11 cellular contexts compared by ENCODE assay signal in genomic region chr3:65548848-65549625, GRCh38.
DNase-seq lines count a peak whose midpoint lies in the region; ATAC-seq and TF ChIP-seq lines count a peak whose summit lies in the region.
"Had no signal": no experiment of that assay in that cellular context is flagged by ENCODE, and none has a peak within 500 bp of the region (broad histone marks: within the 10 kb centered on the region; RNA-seq: fewer than 3 reads in every experiment).

No MANE protein-coding gene starts in this region.

- H3K36me3 Mint-ChIP-seq in activated CD4-positive, alpha-beta T cell treated with anti-CD3 and anti-CD28 coated beads for 36 hours (ENCODE audit: low read depth): no peaks in the 10 kb centered on the region
- H3K36me3 Mint-ChIP-seq: stimulated activated memory B cell treated with anti-CD40 and anti-IgM and Interleukin-4, amounts not matched to agents 10 μg/mL and 1 μg/mL and 100 μg/mL, for 72 hours had no signal

- no peak overlapping the region for H3K27ac Mint-ChIP-seq in activated CD4-positive, alpha-beta T cell treated with anti-CD3 and anti-CD28 coated beads for 36 hours
- H3K27ac Mint-ChIP-seq in stimulated activated naive CD8-positive, alpha-beta T cell treated with anti-CD3 and anti-CD28 coated beads, Interleukin-15, amount 100 ng/mL, for 72 hours: no peak overlapping the region
- H3K27ac Mint-ChIP-seq: stimulated activated memory B cell treated with anti-CD40 and anti-IgM and Interleukin-4, amounts not matched to agents 10 μg/mL and 1 μg/mL and 100 μg/mL, for 72 hours had no signal

- intact Hi-C loops in left lung (cut with DNase I): no loop called here
- intact Hi-C loops in activated CD4-positive, alpha-beta T cell treated with anti-CD3 and anti-CD28 coated beads for 36 hours (cut with DNase I, micrococcal nuclease): no loop called here

- no peaks in the 10 kb centered on the region for H3K36me3 ChIP-seq in duodenal mucosa (ENCODE audit: control insufficient read depth in 1 of 2, insufficient read depth in 2 of 2, low read length in 2 of 2)
- no peaks in the 10 kb centered on the region for H3K36me3 ChIP-seq in left lung
- H3K36me3 ChIP-seq in subcutaneous abdominal adipose tissue (ENCODE audit: control insufficient read depth in 5 of 5, insufficient read depth in 5 of 5, low read length in 5 of 5): no peaks in the 10 kb centered on the region

- no peak for DNase-seq in HFF-Myc (ENCODE audit: extremely low read depth, low read depth)
- DNase-seq in left lung: peak in 1 of 2 donors; percentile 70
- no peak for DNase-seq in activated CD4-positive, alpha-beta T cell treated with anti-CD3 and anti-CD28 coated beads for 36 hours
- no peak for DNase-seq in stimulated activated naive CD8-positive, alpha-beta T cell treated with anti-CD3 and anti-CD28 coated beads, Interleukin-15, amount 100 ng/mL, for 72 hours
- DNase-seq: activated CD4-positive, alpha-beta T cell treated with anti-CD3 and anti-CD28 coated beads, Interleukin-2, amount 50 U/mL, for 48 hours; KBM-7 had no signal

- H3K27me3 ChIP-seq in duodenal mucosa (ENCODE audit: control insufficient read depth in 1 of 2, insufficient read depth in 2 of 2, low read length in 2 of 2) (no peaks in the 10 kb centered on the region), left lung (peaks cover 0 to 23% of the 10 kb centered on the region in 2 donors), subcutaneous abdominal adipose tissue (ENCODE audit: control insufficient read depth in 5 of 5, insufficient read depth in 4 of 5, low read length in 5 of 5) (peaks cover 0 to 3% (median 0%) of the 10 kb centered on the region in 5 donors)

- peak overlapping the region; percentile 49 for H3K4me3 ChIP-seq in HFF-Myc (replicated peaks; ENCODE audit: low read depth, low read length)
- H3K4me3 ChIP-seq in duodenal mucosa (ENCODE audit: low read depth in 1 of 2, low read length in 2 of 2): peak overlapping the region; percentile 34 to 63
- H3K4me3 ChIP-seq in left lung: peak overlapping the region; percentile 35 to 44
- H3K4me3 ChIP-seq in subcutaneous abdominal adipose tissue (ENCODE audit: low read depth in 1 of 5, low read length in 5 of 5): peak overlapping the region in 4 of 5 donors; percentile 23 to 63 (median 58)

- H3K27ac ChIP-seq in duodenal mucosa (ENCODE audit: low read depth, low read length) (no peak overlapping the region), left lung (no peak overlapping the region), subcutaneous abdominal adipose tissue (ENCODE audit: low read depth, low read length) (no peak overlapping the region)

- no peaks in the 10 kb centered on the region for H3K4me1 Mint-ChIP-seq in activated CD4-positive, alpha-beta T cell treated with anti-CD3 and anti-CD28 coated beads for 36 hours
- no peaks in the 10 kb centered on the region for H3K4me1 Mint-ChIP-seq in stimulated activated naive CD8-positive, alpha-beta T cell treated with anti-CD3 and anti-CD28 coated beads, Interleukin-15, amount 100 ng/mL, for 72 hours
- H3K4me1 Mint-ChIP-seq: stimulated activated memory B cell treated with anti-CD40 and anti-IgM and Interleukin-4, amounts not matched to agents 10 μg/mL and 1 μg/mL and 100 μg/mL, for 72 hours had no signal

- H3K9ac ChIP-seq in duodenal mucosa (ENCODE audit: low read depth in 1 of 2, low read length in 2 of 2): no peak overlapping the region
- peak overlapping the region in 1 of 5 donors; percentile 22 for H3K9ac ChIP-seq in subcutaneous abdominal adipose tissue (ENCODE audit: low read length in 5 of 5)

- CTCF ChIA-PET in activated CD4-positive, alpha-beta T cell treated with anti-CD3 and anti-CD28 coated beads for 36 hours (lab: Charles Lee): no interaction called here

- H3K4me3 Mint-ChIP-seq in activated CD4-positive, alpha-beta T cell treated with anti-CD3 and anti-CD28 coated beads for 36 hours: no peak overlapping the region
- H3K4me3 Mint-ChIP-seq in stimulated activated naive CD8-positive, alpha-beta T cell treated with anti-CD3 and anti-CD28 coated beads, Interleukin-15, amount 100 ng/mL, for 72 hours: no peak overlapping the region
- H3K4me3 Mint-ChIP-seq: stimulated activated memory B cell treated with anti-CD40 and anti-IgM and Interleukin-4, amounts not matched to agents 10 μg/mL and 1 μg/mL and 100 μg/mL, for 72 hours had no signal

- TF ChIP-seq CTCF in HFF-Myc (IDR thresholded peaks at IDR 0.05; ENCODE audit: low read depth, low read length, missing control alignments): no peak
- no peak for TF ChIP-seq CTCF in left lung (IDR thresholded peaks at IDR 0.05)

- peaks cover 3% of the 10 kb centered on the region for H3K9me3 Mint-ChIP-seq in activated CD4-positive, alpha-beta T cell treated with anti-CD3 and anti-CD28 coated beads for 36 hours (ENCODE audit: low read depth)
- H3K9me3 Mint-ChIP-seq in stimulated activated naive CD8-positive, alpha-beta T cell treated with anti-CD3 and anti-CD28 coated beads, Interleukin-15, amount 100 ng/mL, for 72 hours: peaks cover 0 to 6% of the 10 kb centered on the region in 2 donors

- POLR2A ChIA-PET in activated CD4-positive, alpha-beta T cell treated with anti-CD3 and anti-CD28 coated beads for 36 hours (lab: Charles Lee): no interaction called here

- no peaks in the 10 kb centered on the region for H3K4me1 ChIP-seq in duodenal mucosa (ENCODE audit: control insufficient read depth in 1 of 2, insufficient read depth in 2 of 2, low read length in 2 of 2)
- H3K4me1 ChIP-seq in left lung: no peaks in the 10 kb centered on the region
- peaks cover 0 to 23% (median 18%) of the 10 kb centered on the region in 5 donors for H3K4me1 ChIP-seq in subcutaneous abdominal adipose tissue (ENCODE audit: control insufficient read depth in 5 of 5, insufficient read depth in 5 of 5, low read length in 5 of 5)

- peak; percentile 64 for ATAC-seq in left lung
- ATAC-seq in GM18519 (IDR thresholded peaks at IDR 0.05; ENCODE audit: low FRiP score, unreplicated experiment): no peak
- ATAC-seq in HG03378 (IDR thresholded peaks at IDR 0.05; ENCODE audit: unreplicated experiment): no peak
- no peak for ATAC-seq in activated CD4-positive, alpha-beta T cell treated with anti-CD3 and anti-CD28 coated beads for 36 hours
- no peak for ATAC-seq in stimulated activated naive CD8-positive, alpha-beta T cell treated with anti-CD3 and anti-CD28 coated beads, Interleukin-15, amount 100 ng/mL, for 72 hours
- ATAC-seq: stimulated activated memory B cell treated with anti-CD40 and anti-IgM and Interleukin-4, amounts not matched to agents 10 μg/mL and 1 μg/mL and 100 μg/mL, for 72 hours had no signal

- H3K9me3 ChIP-seq in duodenal mucosa (ENCODE audit: control insufficient read depth in 1 of 2, low read length in 2 of 2) (no peaks in the 10 kb centered on the region), left lung (no peaks in the 10 kb centered on the region), subcutaneous abdominal adipose tissue (ENCODE audit: control insufficient read depth in 5 of 5, low read length in 5 of 5) (no peaks in the 10 kb centered on the region)

- H3K27me3 Mint-ChIP-seq in activated CD4-positive, alpha-beta T cell treated with anti-CD3 and anti-CD28 coated beads for 36 hours: peaks cover 15% of the 10 kb centered on the region
- H3K27me3 Mint-ChIP-seq in stimulated activated naive CD8-positive, alpha-beta T cell treated with anti-CD3 and anti-CD28 coated beads, Interleukin-15, amount 100 ng/mL, for 72 hours: peaks cover 31% of the 10 kb centered on the region
- H3K27me3 Mint-ChIP-seq: stimulated activated memory B cell treated with anti-CD40 and anti-IgM and Interleukin-4, amounts not matched to agents 10 μg/mL and 1 μg/mL and 100 μg/mL, for 72 hours had no signal
